ENCODE assay signal across 1 cellular context in the genomic region with DNA sequence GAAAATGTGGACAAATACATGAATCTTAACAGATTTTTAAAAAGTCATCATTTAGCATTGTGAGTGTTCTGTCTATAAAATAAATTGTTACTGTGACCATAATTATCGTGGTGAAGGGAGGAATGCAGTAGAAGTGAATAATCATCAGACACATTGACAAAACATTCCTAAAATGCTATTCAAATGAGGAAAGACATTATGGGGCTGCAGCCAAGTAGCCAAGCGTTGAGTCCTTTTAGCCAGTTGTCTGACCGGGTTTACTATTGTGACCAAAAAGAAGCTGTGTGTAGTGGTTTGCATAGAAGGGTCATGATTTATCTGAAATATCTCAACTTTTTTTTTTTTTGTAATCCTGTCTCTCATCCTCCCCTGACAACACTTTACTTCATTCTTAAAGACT.
TF ChIP-seq lines count a peak whose summit lies in the region.

No MANE protein-coding gene starts in this region.

TF ChIP-seq in WTC11, 78 proteins besides CTCF, POLR2A, EP300 and RAD21 (continued from another document):
- TF ChIP-seq, protein P1, sequence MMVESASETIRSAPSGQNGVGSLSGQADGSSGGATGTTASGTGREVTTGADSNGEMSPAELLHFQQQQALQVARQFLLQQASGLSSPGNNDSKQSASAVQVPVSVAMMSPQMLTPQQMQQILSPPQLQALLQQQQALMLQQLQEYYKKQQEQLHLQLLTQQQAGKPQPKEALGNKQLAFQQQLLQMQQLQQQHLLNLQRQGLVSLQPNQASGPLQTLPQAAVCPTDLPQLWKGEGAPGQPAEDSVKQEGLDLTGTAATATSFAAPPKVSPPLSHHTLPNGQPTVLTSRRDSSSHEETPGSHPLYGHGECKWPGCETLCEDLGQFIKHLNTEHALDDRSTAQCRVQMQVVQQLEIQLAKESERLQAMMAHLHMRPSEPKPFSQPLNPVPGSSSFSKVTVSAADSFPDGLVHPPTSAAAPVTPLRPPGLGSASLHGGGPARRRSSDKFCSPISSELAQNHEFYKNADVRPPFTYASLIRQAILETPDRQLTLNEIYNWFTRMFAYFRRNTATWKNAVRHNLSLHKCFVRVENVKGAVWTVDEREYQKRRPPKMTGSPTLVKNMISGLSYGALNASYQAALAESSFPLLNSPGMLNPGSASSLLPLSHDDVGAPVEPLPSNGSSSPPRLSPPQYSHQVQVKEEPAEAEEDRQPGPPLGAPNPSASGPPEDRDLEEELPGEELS (CRISPR knock-in tag; IDR thresholded peaks at IDR 0.05), result no peak
